33 cellular contexts compared by ENCODE assay signal in genomic region chr5:149832636-149833035, GRCh38.
DNase-seq lines count a peak whose midpoint lies in the region; ATAC-seq and TF ChIP-seq lines count a peak whose summit lies in the region.
"Had no signal": no experiment of that assay in that cellular context is flagged by ENCODE, and none has a peak within 500 bp of the region (broad histone marks: within the 10 kb centered on the region; RNA-seq: fewer than 3 reads in every experiment).

No MANE protein-coding gene starts in this region.

- H2AFZ ChIP-seq in H9 (ENCODE audit: low read length) = no peak overlapping the region
- no peak overlapping the region for H2AFZ ChIP-seq in neuronal stem cell (ENCODE audit: low read length)

- TF ChIP-seq CTCF in H9 (conservative IDR thresholded peaks at IDR 0.05) (no peak), RWPE1 (conservative IDR thresholded peaks at IDR 0.05; ENCODE audit: low read depth) (no peak), colonic mucosa (IDR thresholded peaks at IDR 0.05) (no peak)

- no peak overlapping the region for H3K4me2 ChIP-seq in H9 (ENCODE audit: insufficient read depth, insufficient read length, low read length)
- no peak overlapping the region for H3K4me2 ChIP-seq in neuronal stem cell (ENCODE audit: insufficient read depth, low read length, poor library complexity, severe bottlenecking)
- H3K4me2 ChIP-seq: A549; BLaER1; BLaER1 treated with 17β-estradiol and CSF1 and Interleukin-3, amounts not matched to agents 10 nM and 100 nM had no signal

- no peaks in the 10 kb centered on the region for H3K36me3 ChIP-seq in neuronal stem cell (replicated peaks in 1 of 2; ENCODE audit: control insufficient read depth in 2 of 2, insufficient read depth in 2 of 2, low read length in 2 of 2)
- no peaks in the 10 kb centered on the region for H3K36me3 ChIP-seq in colonic mucosa

- H2BK120ac ChIP-seq in H9 (ENCODE audit: low read depth, low read length, poor library complexity, severe bottlenecking) (no peak overlapping the region), neuronal stem cell (ENCODE audit: low read depth, low read length) (no peak overlapping the region)

- H3K9ac ChIP-seq in H9 (ENCODE audit: extremely low read depth, insufficient read length, low read length) (no peak overlapping the region), neuronal stem cell (ENCODE audit: low read depth, low read length, poor library complexity) (no peak overlapping the region), colonic mucosa (ENCODE audit: low read depth in 2 of 2, low read length in 2 of 2) (no peak overlapping the region)
- H3K9ac ChIP-seq: BLaER1; BLaER1 treated with 17β-estradiol and CSF1 and Interleukin-3, amounts not matched to agents 10 nM and 100 nM had no signal

- H3K4ac ChIP-seq in H9 (ENCODE audit: low read depth, low read length) (no peak overlapping the region), neuronal stem cell (ENCODE audit: low read length) (no peak overlapping the region)

- peak overlapping the region in 2 of 3 experiments; percentile 28 to 94; a peak in 2 of 7 replicates for H3K27ac Mint-ChIP-seq in H9
- H3K27ac Mint-ChIP-seq: B cell; CD4-positive, alpha-beta memory T cell; CD4-positive, alpha-beta T cell; CD4-positive, CD25-positive, alpha-beta regulatory T cell; CD8-positive, alpha-beta T cell had no signal

- no peaks in the 10 kb centered on the region; the same call in 1 of the 2 replicates for H3K27me3 Mint-ChIP-seq in H9 (ENCODE audit: low read depth)
- H3K27me3 Mint-ChIP-seq: B cell; CD4-positive, alpha-beta memory T cell; CD4-positive, alpha-beta T cell; CD8-positive, alpha-beta memory T cell had no signal

- H3K23ac ChIP-seq in H9 (ENCODE audit: insufficient read length, low read depth, low read length) = no peak overlapping the region
- H3K23ac ChIP-seq in neuronal stem cell (ENCODE audit: low read depth, low read length, poor library complexity) = no peak overlapping the region

- H3K9me3 ChIP-seq in H9 (ENCODE audit: control insufficient read depth, low read depth, low read length) (no peaks in the 10 kb centered on the region), neuronal stem cell (replicated peaks in 1 of 2; ENCODE audit: control insufficient read depth in 2 of 2, insufficient read depth in 1 of 2, low read depth in 1 of 2, low read length in 2 of 2) (no peaks in the 10 kb centered on the region), colonic mucosa (no peaks in the 10 kb centered on the region)
- H3K9me3 ChIP-seq: A549; BE2C; BLaER1; BLaER1 treated with 17β-estradiol and CSF1 and Interleukin-3, amounts not matched to agents 10 nM and 100 nM; Caco-2 had no signal

- H4K5ac ChIP-seq in H9 (ENCODE audit: insufficient read length, low read depth, low read length) = no peak overlapping the region

- H3K4me1 Mint-ChIP-seq in H9 = peaks cover 2 to 3% of the 10 kb centered on the region in 2 experiments; a peak in 1 of 4 replicates

- H3K79me1 ChIP-seq in H9 (ENCODE audit: insufficient read depth, low read depth, low read length, poor library complexity, severe bottlenecking) = no peaks in the 10 kb centered on the region
- H3K79me1 ChIP-seq in neuronal stem cell (ENCODE audit: low read depth, low read length) = no peaks in the 10 kb centered on the region

- H3T11ph ChIP-seq in H9 (ENCODE audit: low read length) = no peak overlapping the region

- H3K9me3 Mint-ChIP-seq in H9 = no peaks in the 10 kb centered on the region
- H3K9me3 Mint-ChIP-seq: CD14-positive monocyte; CD4-positive, alpha-beta memory T cell; CD4-positive, alpha-beta T cell; CD4-positive, CD25-positive, alpha-beta regulatory T cell; CD8-positive, alpha-beta memory T cell; CD8-positive, alpha-beta T cell had no signal

- intact Hi-C loops in colonic mucosa (cut with DNase I) = loop anchor here (10.0 kb wide), 1 partner anchor 292 kb away; no protein-coding TSS in a partner anchor

- POLR2A ChIA-PET in RWPE1 (lab: Yijun Ruan, JAX; ENCODE audit: low non-redundant PET) = no interaction called here

- ATAC-seq in GM21381 (IDR thresholded peaks at IDR 0.05; ENCODE audit: unreplicated experiment) = no peak
- ATAC-seq in HG03460 (IDR thresholded peaks at IDR 0.05; ENCODE audit: unreplicated experiment) = no peak
- ATAC-seq: A549; CD8-positive, alpha-beta T cell had no signal

- no peaks in the 10 kb centered on the region for H3K79me2 ChIP-seq in H9 (ENCODE audit: insufficient read depth, low read length)

- no peak overlapping the region for H3K56ac ChIP-seq in H9 (ENCODE audit: insufficient read length, low read depth, low read length)

- H3K14ac ChIP-seq in H9 (ENCODE audit: insufficient read depth, low read length) (no peak overlapping the region; the same call in 1 of the 2 replicates), neuronal stem cell (ENCODE audit: low read length) (peak overlapping the region; percentile 11)

- H3K18ac ChIP-seq in H9 (ENCODE audit: insufficient read length, low read depth, low read length) = no peak overlapping the region
- H3K18ac ChIP-seq in neuronal stem cell (ENCODE audit: low read length) = no peak overlapping the region

- H4K91ac ChIP-seq in H9 (ENCODE audit: insufficient read length, low read depth, low read length) (no peak overlapping the region), neuronal stem cell (ENCODE audit: low read depth, low read length, poor library complexity) (no peak overlapping the region)

- H2BK20ac ChIP-seq in H9 (ENCODE audit: low read depth, low read length, poor library complexity, severe bottlenecking) = no peak overlapping the region

- H3K23me2 ChIP-seq in H9 (ENCODE audit: insufficient read length, low read depth, low read length, poor library complexity, severe bottlenecking) = no peaks in the 10 kb centered on the region

- H2BK15ac ChIP-seq in H9 (ENCODE audit: low read depth, low read length) = no peak overlapping the region
- no peak overlapping the region for H2BK15ac ChIP-seq in neuronal stem cell (ENCODE audit: low read length)

- no peak overlapping the region for H3K4me3 Mint-ChIP-seq in H9
- H3K4me3 Mint-ChIP-seq: B cell; CD14-positive monocyte; CD4-positive, alpha-beta memory T cell; CD4-positive, alpha-beta T cell; CD4-positive, CD25-positive, alpha-beta regulatory T cell; CD8-positive, alpha-beta memory T cell; CD8-positive, alpha-beta T cell had no signal

- DNase-seq in H9 (no peak), RWPE1 (ENCODE audit: low spot score) (no peak), neuronal stem cell (ENCODE audit: low spot score) (no peak), colonic mucosa (no peak)
- DNase-seq: 8988T; ACHN; AML-193; BE2C; C1 segment of cervical spinal cord; Caco-2; Calu3; CD4-positive, alpha-beta memory T cell; CD4-positive, alpha-beta T cell; CD4-positive, CD25-positive, alpha-beta regulatory T cell; CD8-positive, alpha-beta memory T cell; CD8-positive, alpha-beta T cell; COR-L47; DMS 273 treated with DMSO at 0.1 percent for 48 hours; DMS153; DMS53; DMS79; DMS79 treated with DMSO at 0.1 percent for 48 hours; DND-41; EL had no signal

- H3K27me3 ChIP-seq in H9 (ENCODE audit: insufficient read depth, low read length) (no peaks in the 10 kb centered on the region), neuronal stem cell (ENCODE audit: control insufficient read depth in 3 of 3, insufficient read depth in 3 of 3, low read depth in 1 of 3, low read length in 3 of 3) (no peaks in the 10 kb centered on the region), colonic mucosa (no peaks in the 10 kb centered on the region)
- H3K27me3 ChIP-seq: BE2C; BLaER1; BLaER1 treated with 17β-estradiol and CSF1 and Interleukin-3, amounts not matched to agents 10 nM and 100 nM had no signal

- no peak overlapping the region for H2BK12ac ChIP-seq in H9 (ENCODE audit: insufficient read length, low read depth, low read length)
- no peak overlapping the region for H2BK12ac ChIP-seq in neuronal stem cell (ENCODE audit: low read length)

- no peaks in the 10 kb centered on the region for H3K4me1 ChIP-seq in H9 (ENCODE audit: insufficient read depth, low read length)
- no peaks in the 10 kb centered on the region for H3K4me1 ChIP-seq in neuronal stem cell (ENCODE audit: control insufficient read depth in 2 of 2, insufficient read depth in 1 of 2, low read depth in 1 of 2, low read length in 2 of 2)
- H3K4me1 ChIP-seq in colonic mucosa = no peaks in the 10 kb centered on the region
- H3K4me1 ChIP-seq: BE2C, Caco-2 had no signal

- no peak overlapping the region for H3K27ac ChIP-seq in H9 (ENCODE audit: insufficient read length, low read depth, low read length)
- 0 out of 2 replicates have a peak overlapping the region, but pooled peaks have one; percentile 1 for H3K27ac ChIP-seq in RWPE1
- H3K27ac ChIP-seq in neuronal stem cell (replicated peaks; ENCODE audit: low read length) = no peak overlapping the region
- H3K27ac ChIP-seq in colonic mucosa = no peak overlapping the region
- H3K27ac ChIP-seq: 22Rv1; A549; BLaER1; BLaER1 treated with 17β-estradiol and CSF1 and Interleukin-3, amounts not matched to agents 10 nM and 100 nM; C4-2B had no signal

- CTCF ChIA-PET in RWPE1 (lab: Yijun Ruan, JAX) = interaction anchor here (0.9 to 12.9 kb wide), 7 partner anchors 20 to 214 kb away, joined by 3 to 130 read pairs (median 16); no protein-coding TSS in a partner anchor

- H4K8ac ChIP-seq in H9 (replicated peaks; ENCODE audit: insufficient read length, low read depth, low read length) (no peak overlapping the region), neuronal stem cell (ENCODE audit: low read depth, low read length) (no peak overlapping the region)

- no peaks in the 10 kb centered on the region for H4K20me1 ChIP-seq in H9 (ENCODE audit: control insufficient read depth, insufficient read depth, insufficient read length)

- WGBS in H9 (ENCODE audit: extremely low coverage, insufficient read length, low lambda C conversion rate) = no CpG with 5 or more reads among the region's 12 CpGs
- no CpG with 5 or more reads among the region's 12 CpGs for WGBS in neuronal stem cell (ENCODE audit: extremely low coverage in 2 of 2, insufficient read length in 2 of 2, insufficient replicate concordance in 1 of 2), 2 donors

- H3K36me3 Mint-ChIP-seq in H9 (ENCODE audit: insufficient read depth in 1 of 3, low read depth in 3 of 3) = peaks cover 0 to 7% (median 0%) of the 10 kb centered on the region in 3 experiments; a peak in 4 of 7 replicates

- H2AK5ac ChIP-seq in H9 (ENCODE audit: insufficient read length, low read length) = no peak overlapping the region
- H2AK5ac ChIP-seq in neuronal stem cell (ENCODE audit: low read depth, low read length) = peak overlapping the region; percentile 34

- no peak overlapping the region for H2BK5ac ChIP-seq in H9 (ENCODE audit: insufficient read length, low read length)
- H2BK5ac ChIP-seq in neuronal stem cell (ENCODE audit: low read length) = no peak overlapping the region

- H3K4me3 ChIP-seq in neuronal stem cell (ENCODE audit: low read length in 2 of 2) (no peak overlapping the region), colonic mucosa (no peak overlapping the region)
- H3K4me3 ChIP-seq: A549; BLaER1; BLaER1 treated with 17β-estradiol and CSF1 and Interleukin-3, amounts not matched to agents 10 nM and 100 nM had no signal
